ENCODE assay signal across 12 cellular contexts in the genomic region with DNA sequence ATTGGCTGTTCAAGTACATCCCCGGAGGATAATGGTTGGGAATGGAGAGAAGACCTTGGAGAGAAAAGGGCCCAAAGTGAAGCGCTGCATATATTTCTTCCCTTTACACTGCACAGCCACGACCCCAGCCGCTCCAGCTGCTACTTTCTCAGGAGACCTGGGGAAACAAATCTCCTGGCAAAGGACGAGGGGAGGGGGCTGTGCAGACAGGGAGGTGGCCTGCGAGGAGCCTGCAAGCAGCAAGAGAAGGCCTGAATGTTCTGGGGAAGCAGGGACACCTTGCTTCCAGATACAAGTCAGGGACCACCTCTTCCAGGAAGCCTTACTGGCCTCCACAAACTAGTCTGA. TPM values are rescaled to one million over a fixed set of nuclear protein-coding genes. Genes with fewer than 3 reads are reported as not detected.
DNase-seq lines count a peak whose midpoint lies in the region; ATAC-seq and TF ChIP-seq lines count a peak whose summit lies in the region.
"Had no signal": no experiment of that assay in that cellular context is flagged by ENCODE, and none has a peak within 500 bp of the region (broad histone marks: within the 10 kb centered on the region; RNA-seq: fewer than 3 reads in every experiment).

No MANE protein-coding gene starts in this region.

- no peaks in the 10 kb centered on the region for H3K9me3 Mint-ChIP-seq in activated CD4-positive, alpha-beta T cell treated with anti-CD3 and anti-CD28 coated beads, Interleukin-2, amount 10 ng/mL, durations not matched to agents 24 days and 14 days
- H3K9me3 Mint-ChIP-seq: central memory CD8-positive, alpha-beta T cell; T-cell had no signal

- peak overlapping the region; percentile 83 for H3K4me3 ChIP-seq in choroid plexus epithelial cell (ENCODE audit: low read depth, low read length)
- peak overlapping the region; percentile 37 to 49 for H3K4me3 ChIP-seq in muscle layer of colon (ENCODE audit: low read depth in 1 of 2, low read length in 2 of 2)
- peak overlapping the region; percentile 84 for H3K4me3 ChIP-seq in thoracic aorta

- TF ChIP-seq CTCF in choroid plexus epithelial cell (conservative IDR thresholded peaks at IDR 0.05; ENCODE audit: low read depth, low read length), result no peak
- TF ChIP-seq CTCF in thoracic aorta (IDR thresholded peaks at IDR 0.05), result no peak

- intact Hi-C loops in activated CD4-positive, alpha-beta T cell treated with anti-CD3 and anti-CD28 coated beads, Interleukin-2, amount 10 ng/mL, durations not matched to agents 24 days and 14 days (cut with micrococcal nuclease), result no loop called here

- peak overlapping the region; percentile 59 for H3K9ac ChIP-seq in muscle layer of colon (ENCODE audit: low read length)

- no peak for DNase-seq in activated CD4-positive, alpha-beta T cell treated with anti-CD3 and anti-CD28 coated beads, Interleukin-2, amount 10 ng/mL, durations not matched to agents 24 days and 14 days
- DNase-seq in activated CD4-positive, alpha-beta T cell treated with anti-CD3 and anti-CD28 coated beads, Interleukin-2, amount 50 U/mL, for 1 hour, result no peak
- DNase-seq in choroid plexus epithelial cell (ENCODE audit: low read depth) (no peak), thoracic aorta (ENCODE audit: low spot score) (no peak)
- DNase-seq: GOT3, T-cell had no signal

- H3K9me3 ChIP-seq in muscle layer of colon (ENCODE audit: low read length) (no peaks in the 10 kb centered on the region), thoracic aorta (no peaks in the 10 kb centered on the region)
- H3K9me3 ChIP-seq: neutrophil had no signal

- peak overlapping the region; percentile 92 for H3K27ac ChIP-seq in muscle layer of colon (ENCODE audit: low read depth, low read length)
- H3K27ac ChIP-seq in thoracic aorta, result peak overlapping the region in 1 of 2 donors; percentile 98
- H3K27ac ChIP-seq: neutrophil had no signal

- peaks cover 50% of the 10 kb centered on the region for H3K4me1 ChIP-seq in muscle layer of colon (ENCODE audit: insufficient read depth, low read length)
- H3K4me1 ChIP-seq in thoracic aorta (ENCODE audit: control insufficient read depth in 1 of 2, low read depth in 2 of 2), result peaks cover 33 to 69% of the 10 kb centered on the region in 2 donors

- H3K27me3 ChIP-seq in muscle layer of colon (ENCODE audit: control insufficient read depth in 1 of 2, insufficient read depth in 2 of 2, low read length in 2 of 2), result no peaks in the 10 kb centered on the region
- H3K27me3 ChIP-seq in thoracic aorta (replicated peaks; ENCODE audit: insufficient read depth), result no peaks in the 10 kb centered on the region

- H3K4me3 Mint-ChIP-seq in activated CD4-positive, alpha-beta T cell treated with anti-CD3 and anti-CD28 coated beads, Interleukin-2, amount 10 ng/mL, durations not matched to agents 24 days and 14 days, result no peak overlapping the region
- H3K4me3 Mint-ChIP-seq: central memory CD8-positive, alpha-beta T cell had no signal

- H3K36me3 ChIP-seq in muscle layer of colon (ENCODE audit: insufficient read depth, low read length) (peaks cover 16% of the 10 kb centered on the region), thoracic aorta (no peaks in the 10 kb centered on the region)
- H3K36me3 ChIP-seq: neutrophil had no signal

- no peak for ATAC-seq in thoracic aorta (ENCODE audit: insufficient number of reproducible peaks, low FRiP score, low read depth)
- ATAC-seq in HG03520 (IDR thresholded peaks at IDR 0.05; ENCODE audit: unreplicated experiment), result no peak
- ATAC-seq in GM21529 (IDR thresholded peaks at IDR 0.05; ENCODE audit: unreplicated experiment), result no peak
- no peak for ATAC-seq in HG02623 (IDR thresholded peaks at IDR 0.05; ENCODE audit: unreplicated experiment)
- ATAC-seq: T-cell had no signal

- H3K27ac Mint-ChIP-seq in activated CD4-positive, alpha-beta T cell treated with anti-CD3 and anti-CD28 coated beads, Interleukin-2, amount 10 ng/mL, durations not matched to agents 24 days and 14 days, result peak overlapping the region; percentile 50

- H3K36me3 Mint-ChIP-seq in activated CD4-positive, alpha-beta T cell treated with anti-CD3 and anti-CD28 coated beads, Interleukin-2, amount 10 ng/mL, durations not matched to agents 24 days and 14 days (ENCODE audit: low read depth), result no peaks in the 10 kb centered on the region
- H3K36me3 Mint-ChIP-seq: T-cell had no signal

- peaks cover 17% of the 10 kb centered on the region for H3K4me1 Mint-ChIP-seq in activated CD4-positive, alpha-beta T cell treated with anti-CD3 and anti-CD28 coated beads, Interleukin-2, amount 10 ng/mL, durations not matched to agents 24 days and 14 days
- H3K4me1 Mint-ChIP-seq: central memory CD8-positive, alpha-beta T cell had no signal

- peaks cover 21% of the 10 kb centered on the region for H3K27me3 Mint-ChIP-seq in activated CD4-positive, alpha-beta T cell treated with anti-CD3 and anti-CD28 coated beads, Interleukin-2, amount 10 ng/mL, durations not matched to agents 24 days and 14 days

RNA-seq across cellular contexts. Expression of gene PDLIM4, which starts 0.7 kb away (rescaled TPM):
- total RNA-seq in activated CD4-positive, alpha-beta T cell treated with anti-CD3 and anti-CD28 coated beads, Interleukin-2, amount 10 ng/mL, durations not matched to agents 24 days and 14 days, result 0.72 and 0.78 TPM in 2 replicates
- total RNA-seq in thoracic aorta, result 10 to 100 TPM; 50.6 to 81.0 TPM
- total RNA-seq: T-cell had no signal

RNA-seq across cellular contexts. Expression of gene P4HA2, which starts 29.1 kb away (rescaled TPM):
- total RNA-seq in activated CD4-positive, alpha-beta T cell treated with anti-CD3 and anti-CD28 coated beads, Interleukin-2, amount 10 ng/mL, durations not matched to agents 24 days and 14 days, result 45.5 and 49.5 TPM in 2 replicates
- total RNA-seq in thoracic aorta, result 10 to 100 TPM; 31.3 to 47.7 TPM

RNA-seq across cellular contexts. Expression of gene SLC22A4, which starts 37.4 kb away (rescaled TPM):
- total RNA-seq in activated CD4-positive, alpha-beta T cell treated with anti-CD3 and anti-CD28 coated beads, Interleukin-2, amount 10 ng/mL, durations not matched to agents 24 days and 14 days, result 1.1 and 2.1 TPM in 2 replicates
- 1 to 10 TPM in 1 of 2 donors, under 1 TPM in 1; 0.14 to 2.1 TPM for total RNA-seq in thoracic aorta

Comparison
In these comparisons a context has a peak if more than half of its experiments do, and no peak if none do; other contexts are left out.
1. RNA of gene PDLIM4, which starts 0.7 kb away (total RNA-seq): 50.6 to 81.0 TPM in thoracic aorta; 0.72 to 0.78 TPM in activated CD4-positive, alpha-beta T cell treated with anti-CD3 and anti-CD28 coated beads, Interleukin-2, amount 10 ng/mL, durations not matched to agents 24 days and 14 days; every median in the first group is over 10 times any median in the second.
2. Peak in every context shown above with its lines, with median percentiles within 50 percentile points of each other: H3K4me3 ChIP-seq.